Comparison of ENCODE assay signal across 10 cellular contexts in genomic region chr13:41268764-41269163, GRCh38. TPM values are rescaled to one million over a fixed set of nuclear protein-coding genes. Genes with fewer than 3 reads are reported as not detected.
A peak's percentile ranks its signal among the peaks of the same experiment; 100 is the strongest.
DNase-seq lines count a peak whose midpoint lies in the region; FAIRE-seq and TF ChIP-seq lines count a peak whose summit lies in the region.
"Had no signal": no experiment of that assay in that cellular context is flagged by ENCODE, and none has a peak within 500 bp of the region (broad histone marks: within the 10 kb centered on the region; RNA-seq: fewer than 3 reads in every experiment).

No MANE protein-coding gene starts in this region.

- H3K4me1 ChIP-seq in A673 (ENCODE audit: insufficient read depth, low read length, poor library complexity, severe bottlenecking) = no peaks in the 10 kb centered on the region

- no peak for FAIRE-seq in RCC 7860 (lab: Jason Lieb, UNC)

- DNase-seq in A673 (ENCODE audit: low spot score) (peak; percentile 19), G401 (ENCODE audit: low spot score) (peak; percentile 2), RCC 7860 (ENCODE audit: low spot score) (peak; percentile 30), epithelial cell of esophagus (ENCODE audit: low read depth) (peak; percentile 9), NOMO-1 (lab: John Stamatoyannopoulos, UW; ENCODE audit: unreplicated experiment in 2 of 2) (no peak), activated T-cell treated with anti-CD3 and anti-CD28 coated beads for 4 hours (no peak), islet precursor cell (no peak), MG63 (no peak)
- DNase-seq: NCI-H446 treated with DMSO at 0.1 percent for 48 hours, trophoblast cell had no signal

- H3K27me3 ChIP-seq in A673 (replicated peaks; ENCODE audit: insufficient read depth, low read depth, low read length, poor library complexity) (no peaks in the 10 kb centered on the region), MG63 (no peaks in the 10 kb centered on the region)

- POLR2A ChIA-PET in A673 (lab: Charles Lee; ENCODE audit: low non-redundant PET) = no interaction called here

- CTCF ChIA-PET in A673 (lab: Charles Lee) = no interaction called here

- H3K4me3 ChIP-seq in A673 (ENCODE audit: low read depth, low read length, poor library complexity, severe bottlenecking) (no peak overlapping the region), epithelial cell of esophagus (ENCODE audit: low read length) (no peak overlapping the region), MG63 (no peak overlapping the region)

- H3K36me3 ChIP-seq in A673 (ENCODE audit: insufficient read depth, low read length, poor library complexity, severe bottlenecking) (no peaks in the 10 kb centered on the region), MG63 (no peaks in the 10 kb centered on the region)

- TF ChIP-seq CTCF in A673 (conservative IDR thresholded peaks at IDR 0.05; ENCODE audit: low read depth, low read length) = no peak
- TF ChIP-seq CTCF in epithelial cell of esophagus (IDR thresholded peaks at IDR 0.05; ENCODE audit: insufficient read depth, low read depth, low read length, missing control alignments) = no peak

- no peak overlapping the region for H3K27ac ChIP-seq in A673 (ENCODE audit: low read depth, low read length, poor library complexity, severe bottlenecking)

- peaks cover 33% of the 10 kb centered on the region for H3K9me3 ChIP-seq in A673 (ENCODE audit: low read depth, low read length, poor library complexity, severe bottlenecking)
- H3K9me3 ChIP-seq in MG63 = peaks cover 27% of the 10 kb centered on the region

- BruUV-seq in A673 (replicated peaks; lab: Mats Ljungman, UMichigan) = no TSS peak

- intact Hi-C loops in A673 (cut with micrococcal nuclease; ENCODE audit: unreplicated experiment) = no loop called here

- in situ Hi-C loops in G401 (cut with HindIII; ENCODE audit: low sequenced_read_pairs) = no loop called here

RNA-seq across cellular contexts. Expression of gene MTRF1, which starts 5.4 kb away (rescaled TPM):
- total RNA-seq in A673 (2021) = 16.5 and 18.0 TPM in 2 replicates
- 8.2 and 14.4 TPM in 2 replicates for total RNA-seq in G401 (2014; rRNA removed; shearing (Covaris generic))
- total RNA-seq in MG63 (2014; rRNA removed; shearing (Covaris generic); ENCODE audit: low replicate concordance) = 13.4 and 14.0 TPM in 2 replicates

RNA-seq across cellular contexts. Expression of gene NAA16, which starts 42.3 kb away (rescaled TPM):
- total RNA-seq in A673 (2021) = 27.2 and 29.0 TPM in 2 replicates
- total RNA-seq in G401 (2014; rRNA removed; shearing (Covaris generic)) = 8.9 and 13.8 TPM in 2 replicates
- total RNA-seq in MG63 (2014; rRNA removed; shearing (Covaris generic); ENCODE audit: low replicate concordance) = 6.9 and 7.1 TPM in 2 replicates

Comparison
In these comparisons a context has a peak if more than half of its experiments do, and no peak if none do; other contexts are left out.
1. DNase-seq: peak in A673 (single experiment), G401 (single experiment), RCC 7860 (single experiment) and epithelial cell of esophagus (single experiment); none in NOMO-1 (0 of 2), activated T-cell treated with anti-CD3 and anti-CD28 coated beads for 4 hours (single experiment), islet precursor cell (single experiment) and MG63 (single experiment).